Comparison of ENCODE assay signal across 8 cellular contexts in genomic region chr18:32040936-32041335, GRCh38. TPM values are rescaled to one million over a fixed set of nuclear protein-coding genes. Genes with fewer than 3 reads are reported as not detected.
DNase-seq lines count a peak whose midpoint lies in the region; ATAC-seq and TF ChIP-seq lines count a peak whose summit lies in the region.

No MANE protein-coding gene starts in this region.

- H3K36me3 ChIP-seq in uterus (no peaks in the 10 kb centered on the region), left ventricle myocardium inferior (peaks cover 16% of the 10 kb centered on the region)

- no peak for TF ChIP-seq CTCF in uterus (IDR thresholded peaks at IDR 0.05)
- no peak for TF ChIP-seq CTCF in left ventricle myocardium inferior (IDR thresholded peaks at IDR 0.05; ENCODE audit: borderline replicate concordance)

- H3K4me1 ChIP-seq in uterus, result no peaks in the 10 kb centered on the region
- H3K4me1 ChIP-seq in left ventricle myocardium inferior, result no peaks in the 10 kb centered on the region

- no peaks in the 10 kb centered on the region for H3K9me3 Mint-ChIP-seq in activated T-cell treated with anti-CD3 and anti-CD28 coated beads, Interleukin-2, amount 50 U/mL, for 24 hours

- ATAC-seq in GM19463 (IDR thresholded peaks at IDR 0.05; ENCODE audit: unreplicated experiment) (peak; percentile 74), HG03460 (IDR thresholded peaks at IDR 0.05; ENCODE audit: unreplicated experiment) (peak; percentile 84), GM19035 (IDR thresholded peaks at IDR 0.05; ENCODE audit: unreplicated experiment) (no peak)

- H3K27me3 ChIP-seq in uterus (no peaks in the 10 kb centered on the region), left ventricle myocardium inferior (ENCODE audit: low read depth) (no peaks in the 10 kb centered on the region)

- peak overlapping the region; percentile 90 for H3K27ac Mint-ChIP-seq in activated T-cell treated with anti-CD3 and anti-CD28 coated beads, Interleukin-2, amount 50 U/mL, for 24 hours

- H3K4me3 ChIP-seq in uterus, result no peak overlapping the region
- no peak overlapping the region for H3K4me3 ChIP-seq in left ventricle myocardium inferior

- peak overlapping the region; percentile 62 for H3K4me3 Mint-ChIP-seq in activated T-cell treated with anti-CD3 and anti-CD28 coated beads, Interleukin-2, amount 50 U/mL, for 24 hours

- peaks cover 82% of the 10 kb centered on the region for H3K36me3 Mint-ChIP-seq in activated T-cell treated with anti-CD3 and anti-CD28 coated beads, Interleukin-2, amount 50 U/mL, for 24 hours (ENCODE audit: low read depth)

- H3K27ac ChIP-seq in uterus (no peak overlapping the region), left ventricle myocardium inferior (replicated peaks) (no peak overlapping the region)

- no peak for DNase-seq in activated T-cell treated with anti-CD3 and anti-CD28 coated beads, Interleukin-2, amount 50 U/mL, for 24 hours
- DNase-seq in stimulated activated CD4-positive, alpha-beta T cell treated with anti-CD3 and anti-CD28 coated beads, TNF-alpha, amount 100 ng/mL, for 48 hours (ENCODE audit: low read depth in 3 of 3), result peak in 2 of 3 donors; percentile 11 to 38
- no peak for DNase-seq in uterus
- no peak for DNase-seq in NCI-H2196 (lab: John Stamatoyannopoulos, UW; ENCODE audit: unreplicated experiment)
- no peak for DNase-seq in left ventricle myocardium inferior

- intact Hi-C loops in uterus (cut with DNase I; ENCODE audit: low total_unique reads), result no loop called here
- intact Hi-C loops in left ventricle myocardium inferior (cut with micrococcal nuclease), result no loop called here

- H3K4me1 Mint-ChIP-seq in activated T-cell treated with anti-CD3 and anti-CD28 coated beads, Interleukin-2, amount 50 U/mL, for 24 hours (ENCODE audit: low read depth), result peaks cover 60% of the 10 kb centered on the region

- TF ChIP-seq POLR2A in uterus (IDR thresholded peaks at IDR 0.05), result no peak

- no peaks in the 10 kb centered on the region for H3K27me3 Mint-ChIP-seq in activated T-cell treated with anti-CD3 and anti-CD28 coated beads, Interleukin-2, amount 50 U/mL, for 24 hours

- H3K9me3 ChIP-seq in uterus (no peaks in the 10 kb centered on the region), left ventricle myocardium inferior (replicated peaks) (no peaks in the 10 kb centered on the region)

RNA-seq across cellular contexts. Expression of gene RNF125, which starts 22.3 kb away (rescaled TPM):
- total RNA-seq in uterus (10 to 100 TPM in 1 of 4 donors, 1 to 10 TPM in 3; 1.5 to 16.2 (median 5.3) TPM), left ventricle myocardium inferior (3.5 TPM)

RNA-seq across cellular contexts. Expression of gene RNF138, which starts 50.7 kb away (rescaled TPM):
- total RNA-seq in uterus (10 to 100 TPM; 23.8 to 94.8 (median 38.7) TPM), left ventricle myocardium inferior (7.1 TPM)

Comparison
In these comparisons a context has a peak if more than half of its experiments do, and no peak if none do; other contexts are left out.
1. DNase-seq: peak in stimulated activated CD4-positive, alpha-beta T cell treated with anti-CD3 and anti-CD28 coated beads, TNF-alpha, amount 100 ng/mL, for 48 hours (2 of 3); none in activated T-cell treated with anti-CD3 and anti-CD28 coated beads, Interleukin-2, amount 50 U/mL, for 24 hours (single experiment), uterus (0 of 2), NCI-H2196 (single experiment) and left ventricle myocardium inferior (single experiment).